11 cellular contexts compared by ENCODE assay signal in genomic region chr7:106089647-106090046, GRCh38.
DNase-seq lines count a peak whose midpoint lies in the region; ATAC-seq and TF ChIP-seq lines count a peak whose summit lies in the region.
"Had no signal": no experiment of that assay in that cellular context is flagged by ENCODE, and none has a peak within 500 bp of the region (broad histone marks: within the 10 kb centered on the region; RNA-seq: fewer than 3 reads in every experiment).

No MANE protein-coding gene starts in this region.

- CTCF ChIA-PET in HEK293T (lab: Yijun Ruan, JAX) = no interaction called here

- TF ChIP-seq CTCF in GM10266 (IDR thresholded peaks at IDR 0.05; ENCODE audit: control insufficient read depth, insufficient read depth, low read depth, missing control alignments) = no peak

- ATAC-seq in GM18508 (IDR thresholded peaks at IDR 0.05; ENCODE audit: insufficient read depth, unreplicated experiment) (peak; percentile 94), GM21367 (IDR thresholded peaks at IDR 0.05; ENCODE audit: unreplicated experiment) (peak; percentile 79), HG03025 (IDR thresholded peaks at IDR 0.05; ENCODE audit: low FRiP score, unreplicated experiment) (peak; percentile 75)
- ATAC-seq: activated CD4-positive, CD25-positive, alpha-beta regulatory T cell treated with anti-CD3 and anti-CD28 coated beads, Interleukin-2, amount 50 U/mL, for 24 hours had no signal

- POLR2A ChIA-PET in HEK293T (lab: Yijun Ruan, JAX) = no interaction called here

- DNase-seq in NAMALWA (ENCODE audit: low spot score) = peak; percentile 47
- DNase-seq in T-helper 2 cell = no peak
- DNase-seq in HEK293T (ENCODE audit: extremely low spot score) = no peak
- DNase-seq in GM10266 (ENCODE audit: extremely low spot score) = no peak
- no peak for DNase-seq in GM19238 (ENCODE audit: insufficient read length, low spot score)
- DNase-seq: CD4-positive, alpha-beta memory T cell; NCI-H187 treated with DMSO at 0.1 percent for 48 hours had no signal

TF ChIP-seq in HEK293T, 16 proteins besides CTCF, POLR2A, EP300 and RAD21:
- TF ChIP-seq NFRKB (IDR thresholded peaks at IDR 0.05) = no peak
- no peak for TF ChIP-seq SP1 (IDR thresholded peaks at IDR 0.05)
- TF ChIP-seq SUZ12 (IDR thresholded peaks at IDR 0.05) = no peak
- TF ChIP-seq BHLHE40 (IDR thresholded peaks at IDR 0.05; ENCODE audit: borderline replicate concordance) = no peak
- no peak for TF ChIP-seq ARNT (IDR thresholded peaks at IDR 0.05)
- no peak for TF ChIP-seq PKNOX1 (IDR thresholded peaks at IDR 0.05)
- TF ChIP-seq ELF4 (IDR thresholded peaks at IDR 0.05) = no peak
- no peak for TF ChIP-seq L3MBTL2 (conservative IDR thresholded peaks at IDR 0.05)
- TF ChIP-seq FOXK2 (IDR thresholded peaks at IDR 0.05) = no peak
- no peak for TF ChIP-seq TARDBP (IDR thresholded peaks at IDR 0.05)
